1 cellular context compared by ENCODE assay signal in genomic region chr1:19251305-19252196, GRCh38.
TF ChIP-seq lines count a peak whose summit lies in the region.

Gene EMC1, minus strand, starts transcription at chr1:19251524. Its CDS starts 15 bp downstream, at chr1:19251509.
Gene MRTO4, plus strand, starts transcription at chr1:19251805. Its CDS starts 31 bp downstream, at chr1:19251836.

TF ChIP-seq in K562, 482 proteins besides CTCF, POLR2A, EP300 and RAD21 (continued from another document and continues in another):
- TF ChIP-seq, protein P1, sequence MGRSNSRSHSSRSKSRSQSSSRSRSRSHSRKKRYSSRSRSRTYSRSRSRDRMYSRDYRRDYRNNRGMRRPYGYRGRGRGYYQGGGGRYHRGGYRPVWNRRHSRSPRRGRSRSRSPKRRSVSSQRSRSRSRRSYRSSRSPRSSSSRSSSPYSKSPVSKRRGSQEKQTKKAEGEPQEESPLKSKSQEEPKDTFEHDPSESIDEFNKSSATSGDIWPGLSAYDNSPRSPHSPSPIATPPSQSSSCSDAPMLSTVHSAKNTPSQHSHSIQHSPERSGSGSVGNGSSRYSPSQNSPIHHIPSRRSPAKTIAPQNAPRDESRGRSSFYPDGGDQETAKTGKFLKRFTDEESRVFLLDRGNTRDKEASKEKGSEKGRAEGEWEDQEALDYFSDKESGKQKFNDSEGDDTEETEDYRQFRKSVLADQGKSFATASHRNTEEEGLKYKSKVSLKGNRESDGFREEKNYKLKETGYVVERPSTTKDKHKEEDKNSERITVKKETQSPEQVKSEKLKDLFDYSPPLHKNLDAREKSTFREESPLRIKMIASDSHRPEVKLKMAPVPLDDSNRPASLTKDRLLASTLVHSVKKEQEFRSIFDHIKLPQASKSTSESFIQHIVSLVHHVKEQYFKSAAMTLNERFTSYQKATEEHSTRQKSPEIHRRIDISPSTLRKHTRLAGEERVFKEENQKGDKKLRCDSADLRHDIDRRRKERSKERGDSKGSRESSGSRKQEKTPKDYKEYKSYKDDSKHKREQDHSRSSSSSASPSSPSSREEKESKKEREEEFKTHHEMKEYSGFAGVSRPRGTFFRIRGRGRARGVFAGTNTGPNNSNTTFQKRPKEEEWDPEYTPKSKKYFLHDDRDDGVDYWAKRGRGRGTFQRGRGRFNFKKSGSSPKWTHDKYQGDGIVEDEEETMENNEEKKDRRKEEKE (IDR thresholded peaks at IDR 0.05; ENCODE audit: borderline replicate concordance in 1 of 2, control insufficient read depth in 1 of 2, low read depth in 2 of 2, low read length in 1 of 2), result 0 out of 4 replicates have a peak, but pooled peaks of 1 of the 2 experiments have one; percentile 46
- TF ChIP-seq HNRNPH1 (optimal IDR thresholded peaks at IDR 0.05; ENCODE audit: low read depth, low read length) (no peak), HMGXB4 (CRISPR knock-in tag; IDR thresholded peaks at IDR 0.05) (peak; percentile 84; the same call in 1 of the 2 replicates), KLF1 (tag; IDR thresholded peaks at IDR 0.05) (no peak; the same call in none of the 2 replicates), HLTF (IDR thresholded peaks at IDR 0.05) (peak; percentile 48; the same call in 1 of the 2 replicates), PTTG1 (tag; IDR thresholded peaks at IDR 0.05; ENCODE audit: low read depth) (no peak), RCOR1 (IDR thresholded peaks at IDR 0.05; ENCODE audit: borderline replicate concordance in 1 of 2, low read depth in 2 of 2, low read length in 2 of 2) (peak in 1 of 2 experiments; percentile 21; a peak in 1 of 4 replicates), FUS (optimal IDR thresholded peaks at IDR 0.05; ENCODE audit: low read depth, low read length) (peak; percentile 91), YBX1 (IDR thresholded peaks at IDR 0.05) (no peak), MAFG (tag; conservative IDR thresholded peaks at IDR 0.05) (no peak), RNF2 (IDR thresholded peaks at IDR 0.05) (peak; percentile 66; the same call in 1 of the 2 replicates), NR2F6 (CRISPR knock-in tag; IDR thresholded peaks at IDR 0.05) (0 out of 2 replicates have a peak, but pooled peaks have one; percentile 7), COPS2 (conservative IDR thresholded peaks at IDR 0.05) (no peak), BRCA1 (IDR thresholded peaks at IDR 0.05) (no peak), BRCA1 (CRISPR knock-in tag; IDR thresholded peaks at IDR 0.05) (no peak), ZNF444 (CRISPR knock-in tag; IDR thresholded peaks at IDR 0.05) (no peak), GTF2E2 (tag; IDR thresholded peaks at IDR 0.05) (peak; percentile 71; the same call in 1 of the 2 replicates), MCM2 (IDR thresholded peaks at IDR 0.05; ENCODE audit: low read depth) (no peak), SREBF1 (IDR thresholded peaks at IDR 0.05; ENCODE audit: borderline replicate concordance, low read depth, low read length) (no peak), PHF21A (IDR thresholded peaks at IDR 0.05; ENCODE audit: borderline replicate concordance, low read depth) (0 out of 2 replicates have a peak, but pooled peaks have one; percentile 44), CBX1 (IDR thresholded peaks at IDR 0.05; ENCODE audit: low read depth) (peak; percentile 58; the same call in 1 of the 2 replicates), MCM3 (IDR thresholded peaks at IDR 0.05) (no peak), ZNF407 (IDR thresholded peaks at IDR 0.05; ENCODE audit: low read depth) (no peak), NCOA1 (IDR thresholded peaks at IDR 0.05; ENCODE audit: low read depth) (no peak), RUNX1 (IDR thresholded peaks at IDR 0.05; ENCODE audit: low read depth) (no peak), NRF1 (conservative IDR thresholded peaks at IDR 0.05 in 1 of 2, IDR thresholded peaks at IDR 0.05 in 1 of 2) (peak; percentile 88 to 90), ZNF785 (CRISPR knock-in tag; IDR thresholded peaks at IDR 0.05) (no peak), CC2D1A (IDR thresholded peaks at IDR 0.05) (no peak), ZNF134 (CRISPR knock-in tag; conservative IDR thresholded peaks at IDR 0.05) (no peak), JUND (IDR thresholded peaks at IDR 0.05; ENCODE audit: borderline replicate concordance, low read depth, low read length) (peak; percentile 46; the same call in 1 of the 2 replicates), JUND (tag; IDR thresholded peaks at IDR 0.05; ENCODE audit: borderline replicate concordance, low read depth, low read length) (no peak), ZNF217 (CRISPR knock-in tag; IDR thresholded peaks at IDR 0.05) (no peak), MECOM (CRISPR knock-in tag; IDR thresholded peaks at IDR 0.05) (no peak), RHOXF2B (CRISPR knock-in tag; conservative IDR thresholded peaks at IDR 0.05) (no peak), NUFIP1 (IDR thresholded peaks at IDR 0.05; ENCODE audit: partially characterized antibody) (no peak), HOMEZ (CRISPR knock-in tag; IDR thresholded peaks at IDR 0.05) (peak; percentile 88), LEF1 (IDR thresholded peaks at IDR 0.05) (no peak), PHF8 (IDR thresholded peaks at IDR 0.05; ENCODE audit: borderline replicate concordance, low read length) (peak; percentile 95)
- TF ChIP-seq, protein P2, sequence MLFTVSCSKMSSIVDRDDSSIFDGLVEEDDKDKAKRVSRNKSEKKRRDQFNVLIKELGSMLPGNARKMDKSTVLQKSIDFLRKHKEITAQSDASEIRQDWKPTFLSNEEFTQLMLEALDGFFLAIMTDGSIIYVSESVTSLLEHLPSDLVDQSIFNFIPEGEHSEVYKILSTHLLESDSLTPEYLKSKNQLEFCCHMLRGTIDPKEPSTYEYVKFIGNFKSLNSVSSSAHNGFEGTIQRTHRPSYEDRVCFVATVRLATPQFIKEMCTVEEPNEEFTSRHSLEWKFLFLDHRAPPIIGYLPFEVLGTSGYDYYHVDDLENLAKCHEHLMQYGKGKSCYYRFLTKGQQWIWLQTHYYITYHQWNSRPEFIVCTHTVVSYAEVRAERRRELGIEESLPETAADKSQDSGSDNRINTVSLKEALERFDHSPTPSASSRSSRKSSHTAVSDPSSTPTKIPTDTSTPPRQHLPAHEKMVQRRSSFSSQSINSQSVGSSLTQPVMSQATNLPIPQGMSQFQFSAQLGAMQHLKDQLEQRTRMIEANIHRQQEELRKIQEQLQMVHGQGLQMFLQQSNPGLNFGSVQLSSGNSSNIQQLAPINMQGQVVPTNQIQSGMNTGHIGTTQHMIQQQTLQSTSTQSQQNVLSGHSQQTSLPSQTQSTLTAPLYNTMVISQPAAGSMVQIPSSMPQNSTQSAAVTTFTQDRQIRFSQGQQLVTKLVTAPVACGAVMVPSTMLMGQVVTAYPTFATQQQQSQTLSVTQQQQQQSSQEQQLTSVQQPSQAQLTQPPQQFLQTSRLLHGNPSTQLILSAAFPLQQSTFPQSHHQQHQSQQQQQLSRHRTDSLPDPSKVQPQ (CRISPR knock-in tag; IDR thresholded peaks at IDR 0.05; ENCODE audit: borderline replicate concordance), result 0 out of 2 replicates have a peak, but pooled peaks have one; percentile 25
- TF ChIP-seq, protein P3, sequence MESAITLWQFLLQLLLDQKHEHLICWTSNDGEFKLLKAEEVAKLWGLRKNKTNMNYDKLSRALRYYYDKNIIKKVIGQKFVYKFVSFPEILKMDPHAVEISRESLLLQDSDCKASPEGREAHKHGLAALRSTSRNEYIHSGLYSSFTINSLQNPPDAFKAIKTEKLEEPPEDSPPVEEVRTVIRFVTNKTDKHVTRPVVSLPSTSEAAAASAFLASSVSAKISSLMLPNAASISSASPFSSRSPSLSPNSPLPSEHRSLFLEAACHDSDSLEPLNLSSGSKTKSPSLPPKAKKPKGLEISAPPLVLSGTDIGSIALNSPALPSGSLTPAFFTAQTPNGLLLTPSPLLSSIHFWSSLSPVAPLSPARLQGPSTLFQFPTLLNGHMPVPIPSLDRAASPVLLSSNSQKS (CRISPR knock-in tag; IDR thresholded peaks at IDR 0.05), result no peak
- TF ChIP-seq, protein P4, sequence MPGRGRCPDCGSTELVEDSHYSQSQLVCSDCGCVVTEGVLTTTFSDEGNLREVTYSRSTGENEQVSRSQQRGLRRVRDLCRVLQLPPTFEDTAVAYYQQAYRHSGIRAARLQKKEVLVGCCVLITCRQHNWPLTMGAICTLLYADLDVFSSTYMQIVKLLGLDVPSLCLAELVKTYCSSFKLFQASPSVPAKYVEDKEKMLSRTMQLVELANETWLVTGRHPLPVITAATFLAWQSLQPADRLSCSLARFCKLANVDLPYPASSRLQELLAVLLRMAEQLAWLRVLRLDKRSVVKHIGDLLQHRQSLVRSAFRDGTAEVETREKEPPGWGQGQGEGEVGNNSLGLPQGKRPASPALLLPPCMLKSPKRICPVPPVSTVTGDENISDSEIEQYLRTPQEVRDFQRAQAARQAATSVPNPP (IDR thresholded peaks at IDR 0.05; ENCODE audit: borderline replicate concordance, insufficient read depth, insufficient read length), result no peak
- TF ChIP-seq, protein P5, sequence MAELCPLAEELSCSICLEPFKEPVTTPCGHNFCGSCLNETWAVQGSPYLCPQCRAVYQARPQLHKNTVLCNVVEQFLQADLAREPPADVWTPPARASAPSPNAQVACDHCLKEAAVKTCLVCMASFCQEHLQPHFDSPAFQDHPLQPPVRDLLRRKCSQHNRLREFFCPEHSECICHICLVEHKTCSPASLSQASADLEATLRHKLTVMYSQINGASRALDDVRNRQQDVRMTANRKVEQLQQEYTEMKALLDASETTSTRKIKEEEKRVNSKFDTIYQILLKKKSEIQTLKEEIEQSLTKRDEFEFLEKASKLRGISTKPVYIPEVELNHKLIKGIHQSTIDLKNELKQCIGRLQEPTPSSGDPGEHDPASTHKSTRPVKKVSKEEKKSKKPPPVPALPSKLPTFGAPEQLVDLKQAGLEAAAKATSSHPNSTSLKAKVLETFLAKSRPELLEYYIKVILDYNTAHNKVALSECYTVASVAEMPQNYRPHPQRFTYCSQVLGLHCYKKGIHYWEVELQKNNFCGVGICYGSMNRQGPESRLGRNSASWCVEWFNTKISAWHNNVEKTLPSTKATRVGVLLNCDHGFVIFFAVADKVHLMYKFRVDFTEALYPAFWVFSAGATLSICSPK (IDR thresholded peaks at IDR 0.05; ENCODE audit: borderline replicate concordance), result no peak
